Comparison of ENCODE assay signal across 16 cellular contexts in the genomic region with DNA sequence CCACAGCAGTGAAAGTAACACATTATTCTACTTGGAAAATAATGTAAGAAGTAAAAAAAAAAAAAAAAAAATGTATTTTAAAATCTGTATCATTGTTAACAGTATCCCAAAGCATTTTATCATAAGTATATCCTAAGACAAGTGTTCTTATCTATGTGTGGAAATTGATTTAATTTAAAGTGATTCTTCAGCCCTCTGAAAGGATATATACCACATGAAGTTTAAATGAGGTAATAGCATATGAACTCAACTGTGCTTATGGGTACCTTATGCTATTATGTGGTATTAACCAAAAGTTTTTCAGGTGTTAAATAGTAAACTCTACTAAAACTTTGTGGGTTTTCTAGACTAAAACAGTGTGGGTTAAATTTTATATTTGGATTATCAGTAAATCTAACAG. TPM values are rescaled to one million over a fixed set of nuclear protein-coding genes. Genes with fewer than 3 reads are reported as not detected.
A peak's percentile ranks its signal among the peaks of the same experiment; 100 is the strongest.
DNase-seq lines count a peak whose midpoint lies in the region; ATAC-seq and TF ChIP-seq lines count a peak whose summit lies in the region.
"Had no signal": no experiment of that assay in that cellular context is flagged by ENCODE, and none has a peak within 500 bp of the region (broad histone marks: within the 10 kb centered on the region; RNA-seq: fewer than 3 reads in every experiment).

No MANE protein-coding gene starts in this region.

- H3K4me1 ChIP-seq in Karpas-422 (ENCODE audit: low read length), result peaks cover 75% of the 10 kb centered on the region
- H3K4me1 ChIP-seq in neural progenitor cell, result peaks cover 44% of the 10 kb centered on the region

- peak overlapping the region; percentile 93 for H3K4me3 Mint-ChIP-seq in activated T-cell treated with anti-CD3 and anti-CD28 coated beads, Interleukin-2, amount 50 U/mL, for 24 hours
- H3K4me3 Mint-ChIP-seq in activated T-helper 1 cell treated with anti-CD3 and anti-CD28 coated beads, Interleukin-12 subunit alpha, Interleukin-12 subunit beta, Interleukin-2, Interleukin-4 antibody, amounts not matched to agents 30 ng/mL and 10 ng/mL and 1 ng/mL, durations not matched to agents 14 hours and 24 hours and 36 hours, result no peak overlapping the region
- no peak overlapping the region for H3K4me3 Mint-ChIP-seq in neural progenitor cell

- no peak overlapping the region for H2AFZ ChIP-seq in Karpas-422 (ENCODE audit: low read length)
- no peak overlapping the region for H2AFZ ChIP-seq in neural progenitor cell (replicated peaks)

- H3K27ac ChIP-seq in Karpas-422 (ENCODE audit: low read length) (peak overlapping the region; percentile 93), neural progenitor cell (peak overlapping the region; percentile 59)
- H3K27ac ChIP-seq: esophagus muscularis mucosa, right atrium auricular region, stomach had no signal

- H3K27me3 Mint-ChIP-seq in activated T-cell treated with anti-CD3 and anti-CD28 coated beads, Interleukin-2, amount 50 U/mL, for 24 hours, result no peaks in the 10 kb centered on the region
- peaks cover 2% of the 10 kb centered on the region for H3K27me3 Mint-ChIP-seq in activated T-helper 1 cell treated with anti-CD3 and anti-CD28 coated beads, Interleukin-12 subunit alpha, Interleukin-12 subunit beta, Interleukin-2, Interleukin-4 antibody, amounts not matched to agents 30 ng/mL and 10 ng/mL and 1 ng/mL, durations not matched to agents 14 hours and 24 hours and 36 hours (ENCODE audit: insufficient read depth)
- peaks cover 10% of the 10 kb centered on the region for H3K27me3 Mint-ChIP-seq in neural progenitor cell (ENCODE audit: insufficient read depth, low read depth)

- H3K4me2 ChIP-seq in Karpas-422 (ENCODE audit: low read depth, low read length, poor library complexity, severe bottlenecking) (peak overlapping the region; percentile 90), neural progenitor cell (peak overlapping the region; percentile 80)

- H4K20me1 ChIP-seq in Karpas-422 (ENCODE audit: insufficient read depth, low read depth, low read length) (peaks cover 38% of the 10 kb centered on the region), neural progenitor cell (ENCODE audit: low read depth) (peaks cover 58% of the 10 kb centered on the region)

- H3K27me3 ChIP-seq in Karpas-422 (ENCODE audit: low read length), result no peaks in the 10 kb centered on the region
- no peaks in the 10 kb centered on the region for H3K27me3 ChIP-seq in neural progenitor cell
- H3K27me3 ChIP-seq: esophagus muscularis mucosa, right atrium auricular region, stomach had no signal

- intact Hi-C loops in activated T-helper 1 cell treated with anti-CD3 and anti-CD28 coated beads, Interleukin-12 subunit alpha, Interleukin-12 subunit beta, Interleukin-2, Interleukin-4 antibody, amounts not matched to agents 30 ng/mL and 10 ng/mL and 1 ng/mL, durations not matched to agents 14 hours and 24 hours and 36 hours (cut with micrococcal nuclease), result loop anchor here (5.0 to 10.0 kb wide), 3 partner anchors 182 to 1011 kb away; a partner anchor contains a TSS

- H3K9me3 ChIP-seq in Karpas-422 (ENCODE audit: low read length), result no peaks in the 10 kb centered on the region
- H3K9me3 ChIP-seq in neural progenitor cell (ENCODE audit: low read depth), result no peaks in the 10 kb centered on the region
- H3K9me3 ChIP-seq: esophagus muscularis mucosa, right atrium auricular region, stomach had no signal

- no peak overlapping the region for H3K27ac Mint-ChIP-seq in activated T-cell treated with anti-CD3 and anti-CD28 coated beads, Interleukin-2, amount 50 U/mL, for 24 hours
- H3K27ac Mint-ChIP-seq in activated T-helper 1 cell treated with anti-CD3 and anti-CD28 coated beads, Interleukin-12 subunit alpha, Interleukin-12 subunit beta, Interleukin-2, Interleukin-4 antibody, amounts not matched to agents 30 ng/mL and 10 ng/mL and 1 ng/mL, durations not matched to agents 14 hours and 24 hours and 36 hours, result peak overlapping the region; percentile 74
- H3K27ac Mint-ChIP-seq in neural progenitor cell, result no peak overlapping the region

- peaks cover 65% of the 10 kb centered on the region for H3K4me1 Mint-ChIP-seq in activated T-cell treated with anti-CD3 and anti-CD28 coated beads, Interleukin-2, amount 50 U/mL, for 24 hours (ENCODE audit: low read depth)
- peaks cover 61% of the 10 kb centered on the region for H3K4me1 Mint-ChIP-seq in activated T-helper 1 cell treated with anti-CD3 and anti-CD28 coated beads, Interleukin-12 subunit alpha, Interleukin-12 subunit beta, Interleukin-2, Interleukin-4 antibody, amounts not matched to agents 30 ng/mL and 10 ng/mL and 1 ng/mL, durations not matched to agents 14 hours and 24 hours and 36 hours (ENCODE audit: low read depth)
- H3K4me1 Mint-ChIP-seq in neural progenitor cell, result peaks cover 52% of the 10 kb centered on the region

- no peaks in the 10 kb centered on the region for H3K9me3 Mint-ChIP-seq in activated T-cell treated with anti-CD3 and anti-CD28 coated beads, Interleukin-2, amount 50 U/mL, for 24 hours
- no peaks in the 10 kb centered on the region for H3K9me3 Mint-ChIP-seq in activated T-helper 1 cell treated with anti-CD3 and anti-CD28 coated beads, Interleukin-12 subunit alpha, Interleukin-12 subunit beta, Interleukin-2, Interleukin-4 antibody, amounts not matched to agents 30 ng/mL and 10 ng/mL and 1 ng/mL, durations not matched to agents 14 hours and 24 hours and 36 hours
- no peaks in the 10 kb centered on the region for H3K9me3 Mint-ChIP-seq in neural progenitor cell

- H3K36me3 ChIP-seq in Karpas-422 (ENCODE audit: insufficient read depth, low read length), result peaks cover 60% of the 10 kb centered on the region
- peaks cover 26% of the 10 kb centered on the region for H3K36me3 ChIP-seq in neural progenitor cell
- H3K36me3 ChIP-seq: esophagus muscularis mucosa, right atrium auricular region had no signal

- peaks cover 62% of the 10 kb centered on the region for H3K79me2 ChIP-seq in Karpas-422 (ENCODE audit: low read length)
- peaks cover 84% of the 10 kb centered on the region for H3K79me2 ChIP-seq in neural progenitor cell (ENCODE audit: low read depth)

- H3K4me3 ChIP-seq in Karpas-422 (ENCODE audit: low read length), result peak overlapping the region; percentile 96
- H3K4me3 ChIP-seq in neural progenitor cell, result peak overlapping the region; percentile 100
- H3K4me3 ChIP-seq: esophagus muscularis mucosa, right atrium auricular region, stomach had no signal

- peaks cover 78% of the 10 kb centered on the region for H3F3A ChIP-seq in neural progenitor cell (ENCODE audit: low read depth)

- no peaks in the 10 kb centered on the region for H3K9me2 ChIP-seq in Karpas-422 (replicated peaks; ENCODE audit: insufficient read depth, low read length)

- no peak for DNase-seq in activated T-cell treated with anti-CD3 and anti-CD28 coated beads, Interleukin-2, amount 50 U/mL, for 24 hours
- no peak for DNase-seq in activated T-cell treated with anti-CD3 and anti-CD28 coated beads, Interleukin-2, amount 50 U/mL, for 48 hours
- DNase-seq in Karpas-422, result no peak
- DNase-seq in activated T-helper 1 cell treated with anti-CD3 and anti-CD28 coated beads, Interleukin-12 subunit alpha, Interleukin-12 subunit beta, Interleukin-2, Interleukin-4 antibody, amounts not matched to agents 30 ng/mL and 10 ng/mL and 1 ng/mL, durations not matched to agents 14 hours and 24 hours and 36 hours (ENCODE audit: low spot score), result no peak
- DNase-seq in neural progenitor cell (ENCODE audit: low spot score), result no peak
- no peak for DNase-seq in NCI-H1436 treated with DMSO at 0.1 percent for 48 hours (lab: John Stamatoyannopoulos, UW)
- DNase-seq in foreskin melanocyte, result no peak
- DNase-seq: central memory CD4-positive, alpha-beta T cell; KBM-7; NCI-H1105 treated with DMSO at 0.1 percent for 48 hours; NCI-H526 treated with DMSO at 0.1 percent for 48 hours; nucleus accumbens; stomach had no signal

- TF ChIP-seq CTCF in neural progenitor cell (IDR thresholded peaks at IDR 0.05), result no peak

- 0 out of 2 replicates have a peak overlapping the region, but pooled peaks have one; percentile 93 for H3K9ac ChIP-seq in Karpas-422 (ENCODE audit: low read length)
- no peak overlapping the region for H3K9ac ChIP-seq in neural progenitor cell

- no peak for ATAC-seq in HG02938 (IDR thresholded peaks at IDR 0.05; ENCODE audit: unreplicated experiment)

- H3K36me3 Mint-ChIP-seq in activated T-cell treated with anti-CD3 and anti-CD28 coated beads, Interleukin-2, amount 50 U/mL, for 24 hours (ENCODE audit: low read depth), result peaks cover 92% of the 10 kb centered on the region
- H3K36me3 Mint-ChIP-seq in activated T-helper 1 cell treated with anti-CD3 and anti-CD28 coated beads, Interleukin-12 subunit alpha, Interleukin-12 subunit beta, Interleukin-2, Interleukin-4 antibody, amounts not matched to agents 30 ng/mL and 10 ng/mL and 1 ng/mL, durations not matched to agents 14 hours and 24 hours and 36 hours (ENCODE audit: low read depth), result peaks cover 56% of the 10 kb centered on the region
- H3K36me3 Mint-ChIP-seq in neural progenitor cell, result peaks cover 9% of the 10 kb centered on the region

RNA-seq across cellular contexts. Expression of a gene that starts 2.8 kb away (rescaled TPM):
- total RNA-seq in Karpas-422 (2014; rRNA removed; shearing (Covaris generic); ENCODE audit: low replicate concordance), result 49.9 and 74.1 TPM in 2 replicates
- total RNA-seq in activated T-helper 1 cell treated with anti-CD3 and anti-CD28 coated beads, Interleukin-12 subunit alpha, Interleukin-12 subunit beta, Interleukin-2, Interleukin-4 antibody, amounts not matched to agents 30 ng/mL and 10 ng/mL and 1 ng/mL, durations not matched to agents 14 hours and 24 hours and 36 hours, result 49.4 and 54.9 TPM in 2 replicates
- total RNA-seq in neural progenitor cell (ENCODE audit: low replicate concordance), result 90.0 and 118 TPM in 2 replicates

RNA-seq across cellular contexts. Expression of a gene that starts 4.5 kb away (rescaled TPM):
- 150 and 319 TPM in 2 replicates for total RNA-seq in Karpas-422 (2014; rRNA removed; shearing (Covaris generic); ENCODE audit: low replicate concordance)
- 148 and 162 TPM in 2 replicates for total RNA-seq in activated T-helper 1 cell treated with anti-CD3 and anti-CD28 coated beads, Interleukin-12 subunit alpha, Interleukin-12 subunit beta, Interleukin-2, Interleukin-4 antibody, amounts not matched to agents 30 ng/mL and 10 ng/mL and 1 ng/mL, durations not matched to agents 14 hours and 24 hours and 36 hours
- 693 and 741 TPM in 2 replicates for total RNA-seq in neural progenitor cell (ENCODE audit: low replicate concordance)
